In the genomic region with DNA sequence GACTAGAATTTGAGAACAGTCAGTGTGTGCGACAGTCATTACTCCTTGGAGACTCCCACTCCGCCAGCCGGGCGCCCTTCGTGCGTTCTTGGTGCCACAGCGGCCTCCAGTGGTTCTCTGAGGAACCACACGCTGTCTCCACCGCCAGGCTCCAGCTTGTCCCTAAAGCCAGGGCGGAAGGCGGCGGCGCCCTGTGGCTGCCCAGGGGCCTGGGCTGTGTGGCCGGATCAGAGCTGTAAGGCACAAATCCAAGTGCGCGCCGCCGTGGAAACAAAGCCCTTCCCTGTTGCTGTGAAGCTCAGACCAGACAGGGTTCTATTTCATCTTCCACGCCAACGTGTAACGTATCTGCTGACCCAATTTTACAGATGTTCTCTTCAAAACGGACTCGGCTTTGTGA, we compare ENCODE assay signal across 8 cellular contexts. TPM values are rescaled to one million over a fixed set of nuclear protein-coding genes. Genes with fewer than 3 reads are reported as not detected.
DNase-seq lines count a peak whose midpoint lies in the region; ATAC-seq, FAIRE-seq and TF ChIP-seq lines count a peak whose summit lies in the region.

No MANE protein-coding gene starts in this region.

- peak; percentile 90 for TF ChIP-seq CTCF in AG04449 (IDR thresholded peaks at IDR 0.05; ENCODE audit: insufficient read depth, low read length, missing control alignments)
- TF ChIP-seq CTCF in WERI-Rb-1 (IDR thresholded peaks at IDR 0.05; ENCODE audit: low read depth, low read length) = peak; percentile 90
- TF ChIP-seq CTCF in kidney (IDR thresholded peaks at IDR 0.05; ENCODE audit: borderline replicate concordance, extremely low read depth, insufficient read depth) = peak; percentile 75

- H3K36me3 ChIP-seq in WERI-Rb-1 (no peaks in the 10 kb centered on the region), kidney (ENCODE audit: control insufficient read depth in 1 of 2, insufficient read depth in 2 of 2, low read length in 2 of 2) (no peaks in the 10 kb centered on the region)

- H3K4me1 ChIP-seq in kidney (ENCODE audit: control insufficient read depth in 1 of 2, insufficient read depth in 1 of 2, low read depth in 1 of 2, low read length in 2 of 2) = no peaks in the 10 kb centered on the region

- ATAC-seq in GM18861 (IDR thresholded peaks at IDR 0.05; ENCODE audit: unreplicated experiment) = peak; percentile 79
- ATAC-seq in HG03060 (IDR thresholded peaks at IDR 0.05; ENCODE audit: low read depth, unreplicated experiment) = peak; percentile 57

- H3K27me3 ChIP-seq in WERI-Rb-1 (ENCODE audit: insufficient read depth, low read depth, severe bottlenecking) = peaks cover 23% of the 10 kb centered on the region

- H3K4me3 ChIP-seq in AG04449 (ENCODE audit: low read depth, low read length) (peak overlapping the region; percentile 29), WERI-Rb-1 (ENCODE audit: low read depth, low read length) (no peak overlapping the region), kidney (ENCODE audit: low read length in 2 of 2) (peak overlapping the region in 1 of 2 donors; percentile 7)

- no peak overlapping the region for H3K9ac ChIP-seq in kidney (ENCODE audit: low read length in 2 of 2)

- intact Hi-C loops in kidney (cut with DNase I) = no loop called here

- H3K27ac ChIP-seq in WERI-Rb-1 (no peak overlapping the region; the same call in 1 of the 2 replicates), kidney (ENCODE audit: low read depth in 2 of 2, low read length in 2 of 2) (no peak overlapping the region)

- no peaks in the 10 kb centered on the region for H3K9me3 ChIP-seq in WERI-Rb-1 (ENCODE audit: severe bottlenecking)
- H3K9me3 ChIP-seq in kidney (ENCODE audit: control insufficient read depth in 1 of 2, low read length in 2 of 2) = no peaks in the 10 kb centered on the region

- POLR2A ChIA-PET in AG04449 (lab: Yijun Ruan, JAX) = interaction anchor here (0.9 kb wide), 1 partner anchor 9 kb away, joined by 3 read pairs; no protein-coding TSS in a partner anchor

- FAIRE-seq in kidney (lab: Jason Lieb, UNC) = peak; percentile 86

- CTCF ChIA-PET in AG04449 (lab: Yijun Ruan, JAX) = interaction anchor here (0.7 to 4.8 kb wide), 26 partner anchors 8 to 1426 kb away, joined by 3 to 32 read pairs (median 4); no protein-coding TSS in a partner anchor

- DNase-seq in AG04449 (ENCODE audit: low read depth, low spot score) (no peak), NCI-H2171 treated with DMSO at 0.1 percent for 48 hours (lab: John Stamatoyannopoulos, UW) (peak; percentile 64), WERI-Rb-1 (peak; percentile 86), T47D (ENCODE audit: low read depth in 1 of 2, low spot score in 1 of 2) (peak; percentile 33 to 68), kidney (peak; percentile 89)
- peak; percentile 9 to 57 (median 34) for DNase-seq in stimulated activated CD4-positive, alpha-beta T cell treated with anti-CD3 and anti-CD28 coated beads, Interleukin-1b, Interleukin-23, amount 100 ng/mL, for 24 hours (ENCODE audit: low read depth in 4 of 4, low spot score in 1 of 4)

- in situ Hi-C loops in T47D (cut with HindIII; ENCODE audit: low pct_unique_long_range_greater_than_20kb, low sequenced_read_pairs) = no loop called here

RNA-seq across cellular contexts. Expression of gene IDS, which starts 34.1 kb away (rescaled TPM):
- 85.8 TPM for total RNA-seq in kidney
- polyA plus RNA-seq in kidney (ENCODE audit: insufficient read depth, low read depth, low replicate concordance) = 19.6 TPM
